ENCODE assay signal across 22 cellular contexts in genomic region chr16:24598777-24599437, GRCh38. TPM values are rescaled to one million over a fixed set of nuclear protein-coding genes. Genes with fewer than 3 reads are reported as not detected.
A peak's percentile ranks its signal among the peaks of the same experiment; 100 is the strongest.
DNase-seq lines count a peak whose midpoint lies in the region; ATAC-seq, FAIRE-seq and TF ChIP-seq lines count a peak whose summit lies in the region.
"Had no signal": no experiment of that assay in that cellular context is flagged by ENCODE, and none has a peak within 500 bp of the region (broad histone marks: within the 10 kb centered on the region; RNA-seq: fewer than 3 reads in every experiment).

No MANE protein-coding gene starts in this region.

- no peaks in the 10 kb centered on the region for H4K20me1 ChIP-seq in K562 (replicated peaks; ENCODE audit: control insufficient read depth, insufficient read depth, low read length)
- H4K20me1 ChIP-seq: BLaER1 treated with 17β-estradiol and CSF1 and Interleukin-3, amounts not matched to agents 10 nM and 100 nM had no signal

- TF ChIP-seq POLR2A in K562 (conservative IDR thresholded peaks at IDR 0.05): no peak

- no peaks in the 10 kb centered on the region for H3K36me3 ChIP-seq in K562 (ENCODE audit: control insufficient read depth, insufficient read depth, low read length)
- H3K36me3 ChIP-seq in pancreas: no peaks in the 10 kb centered on the region
- H3K36me3 ChIP-seq: BLaER1 treated with 17β-estradiol and CSF1 and Interleukin-3, amounts not matched to agents 10 nM and 100 nM had no signal

- H3K4me3 ChIP-seq in K562 (no peak overlapping the region), pancreas (no peak overlapping the region)
- H3K4me3 ChIP-seq: BLaER1 treated with 17β-estradiol and CSF1 and Interleukin-3, amounts not matched to agents 10 nM and 100 nM; GM12878 had no signal

- H3K36me3 Mint-ChIP-seq in type B pancreatic cell: no peaks in the 10 kb centered on the region
- H3K36me3 Mint-ChIP-seq: CD8-positive, alpha-beta T cell had no signal

- no peak overlapping the region for H3K27ac ChIP-seq in K562 (ENCODE audit: extremely low read depth, low read depth, low read length)
- H3K27ac ChIP-seq in pancreas: no peak overlapping the region
- H3K27ac ChIP-seq: 22Rv1; BLaER1 treated with 17β-estradiol and CSF1 and Interleukin-3, amounts not matched to agents 10 nM and 100 nM; C4-2B had no signal

- no peak for ATAC-seq in K562
- no peak for ATAC-seq in pancreas
- no peak for ATAC-seq in GM19328 (IDR thresholded peaks at IDR 0.05; ENCODE audit: unreplicated experiment)
- ATAC-seq: CD8-positive, alpha-beta T cell; GM12878 had no signal

- H3K9me3 ChIP-seq in K562 (replicated peaks; ENCODE audit: control insufficient read depth, insufficient read depth, low read depth, low read length) (no peaks in the 10 kb centered on the region), pancreas (no peaks in the 10 kb centered on the region)

- in situ Hi-C loops in K562 (cut with MboI): no loop called here

- intact Hi-C loops in K562 (cut with micrococcal nuclease) (no loop called here), pancreas (cut with DNase I) (no loop called here)

- no peak overlapping the region for H3K27ac Mint-ChIP-seq in type B pancreatic cell
- H3K27ac Mint-ChIP-seq: B cell; CD4-positive, alpha-beta T cell; CD8-positive, alpha-beta T cell had no signal

- H3K4me3 Mint-ChIP-seq in type B pancreatic cell: no peak overlapping the region
- H3K4me3 Mint-ChIP-seq: B cell; CD4-positive, alpha-beta T cell; CD8-positive, alpha-beta T cell had no signal

- H3K27me3 ChIP-seq in K562 (ENCODE audit: control insufficient read depth in 2 of 2, insufficient read depth in 2 of 2, low read length in 2 of 2) (peaks cover 17 to 28% of the 10 kb centered on the region in 2 experiments), pancreas (no peaks in the 10 kb centered on the region)
- H3K27me3 ChIP-seq: BLaER1 treated with 17β-estradiol and CSF1 and Interleukin-3, amounts not matched to agents 10 nM and 100 nM had no signal

- FAIRE-seq in A204.1 (lab: Jason Lieb, UNC): peak; percentile 76
- no peak for FAIRE-seq in K562 (lab: Jason Lieb, UNC)
- FAIRE-seq in pancreas (lab: Jason Lieb, UNC): peak; percentile 5
- FAIRE-seq: D721Med, GM12878, GM12892, GM18507 had no signal

- CTCF ChIA-PET in K562 (lab: Yijun Ruan, JAX; ENCODE audit: low intra/inter-chr PET ratio): no interaction called here

- H3K9me1 ChIP-seq in K562 (ENCODE audit: control insufficient read depth, insufficient read depth, low read length): no peaks in the 10 kb centered on the region

- 31% methylated on average over 8 of the region's 8 CpGs for WGBS in K562 (ENCODE audit: insufficient coverage, low coverage, missing lambda C conversion rate)
- 88 to 92% methylated on average over 8 of the region's 8 CpGs for WGBS in pancreas, 2 donors

- TF ChIP-seq CTCF in K562 (IDR thresholded peaks at IDR 0.05 in 2 of 3, conservative IDR thresholded peaks at IDR 0.05 in 1 of 3; ENCODE audit: insufficient read depth in 2 of 3, low read depth in 1 of 3, low read length in 3 of 3): no peak
- TF ChIP-seq CTCF in pancreas (IDR thresholded peaks at IDR 0.05): no peak
- no peak for TF ChIP-seq CTCF in type B pancreatic cell (conservative IDR thresholded peaks at IDR 0.05)

- no peak for TF ChIP-seq RAD21 in K562 (CRISPR knock-in tag; conservative IDR thresholded peaks at IDR 0.05 in 1 of 2, IDR thresholded peaks at IDR 0.05 in 1 of 2)

- no peak overlapping the region for H3K4me2 ChIP-seq in K562 (ENCODE audit: insufficient read depth, low read length)
- H3K4me2 ChIP-seq: BLaER1 treated with 17β-estradiol and CSF1 and Interleukin-3, amounts not matched to agents 10 nM and 100 nM had no signal

- no peaks in the 10 kb centered on the region for H3K79me2 ChIP-seq in K562 (ENCODE audit: control insufficient read depth, insufficient read depth, low read length)

- H3K4me1 ChIP-seq in K562 (replicated peaks in 1 of 2; ENCODE audit: control insufficient read depth in 2 of 2, insufficient read depth in 2 of 2, low read length in 2 of 2) (no peaks in the 10 kb centered on the region), pancreas (no peaks in the 10 kb centered on the region)
- H3K4me1 ChIP-seq: BLaER1 treated with 17β-estradiol and CSF1 and Interleukin-3, amounts not matched to agents 10 nM and 100 nM; Caco-2 had no signal

- no peaks in the 10 kb centered on the region for H3K4me1 Mint-ChIP-seq in type B pancreatic cell (ENCODE audit: unreplicated experiment)
- H3K4me1 Mint-ChIP-seq: B cell had no signal

- DNase-seq in K562 (ENCODE audit: extremely low read depth in 1 of 4, low spot score in 3 of 4) (no peak), pancreas (no peak), type B pancreatic cell (ENCODE audit: extremely low spot score, unreplicated experiment) (no peak)
- DNase-seq: ACHN; AML-193; Caco-2; Calu3; CD4-positive, alpha-beta T cell; CD8-positive, alpha-beta T cell; DND-41; EL; GDM1 had no signal

- H2AFZ ChIP-seq in K562 (ENCODE audit: low read depth, low read length): no peak overlapping the region

- peaks cover 4% of the 10 kb centered on the region for H3K27me3 Mint-ChIP-seq in type B pancreatic cell

- H3K9ac ChIP-seq in K562 (ENCODE audit: insufficient read depth in 1 of 2, low read depth in 2 of 2, low read length in 2 of 2): no peak overlapping the region
- H3K9ac ChIP-seq: BLaER1 treated with 17β-estradiol and CSF1 and Interleukin-3, amounts not matched to agents 10 nM and 100 nM had no signal

- POLR2A ChIA-PET in K562 (lab: Yijun Ruan, JAX): interaction anchor here (1.1 kb wide), 1 partner anchor 12 kb away, joined by 3 read pairs; no protein-coding TSS in a partner anchor

- no TSS peak for BruUV-seq in K562 (replicated peaks; lab: Mats Ljungman, UMichigan)

- no peaks in the 10 kb centered on the region for H3K9me3 Mint-ChIP-seq in type B pancreatic cell
- H3K9me3 Mint-ChIP-seq: CD4-positive, alpha-beta T cell; CD8-positive, alpha-beta T cell had no signal

- TF ChIP-seq EP300 in K562 (IDR thresholded peaks at IDR 0.05; ENCODE audit: low read length): no peak

TF ChIP-seq in K562, 482 proteins besides CTCF, POLR2A, EP300 and RAD21:
- peak; percentile 6; the same call in 1 of the 2 replicates for TF ChIP-seq RNF2 (IDR thresholded peaks at IDR 0.05)
- TF ChIP-seq ZNF239 (CRISPR knock-in tag; IDR thresholded peaks at IDR 0.05): no peak
- TF ChIP-seq CBX8 (IDR thresholded peaks at IDR 0.05; ENCODE audit: borderline replicate concordance, extremely low read depth, low read depth, low read length, poor library complexity, severe bottlenecking): peak; percentile 98
- peak; percentile 37 for TF ChIP-seq BMI1 (IDR thresholded peaks at IDR 0.05; ENCODE audit: low read length)
- TF ChIP-seq CBX2 (IDR thresholded peaks at IDR 0.05; ENCODE audit: insufficient read depth, low read length, poor library complexity, severe bottlenecking): peak; percentile 92
- no peak for TF ChIP-seq CHD1 (IDR thresholded peaks at IDR 0.05; ENCODE audit: low read length)
- TF ChIP-seq ZFP36 (IDR thresholded peaks at IDR 0.05; ENCODE audit: low read depth, low read length, partially characterized antibody): peak; percentile 35

RNA-seq across cellular contexts. Expression of gene RBBP6, which starts 59.5 kb away (rescaled TPM):
- total RNA-seq in K562 (2011; cell fraction: chromatin; rRNA removed; ENCODE audit: low replicate concordance): 112 and 269 TPM in 2 replicates
- 67.9 and 77.8 TPM in 2 replicates for total RNA-seq in K562 (2011; cell fraction: nucleolus; rRNA removed)
- 144 and 226 TPM in 2 replicates for total RNA-seq in K562 (2011; cell fraction: nucleoplasm; rRNA removed)
- total RNA-seq in K562 (2014; rRNA removed) (19.2 and 24.5 TPM in 2 replicates), K562 (2014; rRNA removed; fragmentation: Illumina TruSeq; extraction: Trizol) (40.2 and 43.0 TPM in 2 replicates), K562 (2015; rRNA removed; fragmentation: Illumina TruSeq; extraction: Trizol) (42.5 and 42.7 TPM in 2 replicates), K562 (2021) (61.0 and 63.4 TPM in 2 replicates), pancreas (10 to 100 TPM; 13.8 to 29.5 (median 19.7) TPM), type B pancreatic cell (ENCODE audit: low replicate concordance) (67.8 and 70.7 TPM in 2 replicates)
- polyA plus RNA-seq in K562 (2011; rRNA removed) (73.5 and 76.6 TPM in 2 replicates), K562 (2014; fragmentation: Illumina TruSeq; extraction: Trizol) (45.4 and 57.2 TPM in 2 replicates), K562 (2014; fragmentation: Nextera tagmentation; extraction: Ambion mirVana) (10 to 100 TPM; 21.9 to 25.6 TPM), K562 (2014; rRNA removed) (53.5 and 58.1 TPM in 2 replicates), pancreas (10 to 100 TPM; 19.2 to 31.3 TPM)
- polyA plus RNA-seq in K562 (2011; cell fraction: cytosol; rRNA removed): 14.9 and 20.6 TPM in 2 replicates
- 105 and 129 TPM in 2 replicates for polyA plus RNA-seq in K562 (2011; cell fraction: nucleus; rRNA removed)
- polyA plus RNA-seq in K562 (2012): 36.1 and 39.9 TPM in 2 replicates
- polyA minus RNA-seq in K562 (2011; rRNA and poly(A)+ RNA removed): 81.8 and 106 TPM in 2 replicates
- 21.7 and 24.2 TPM in 2 replicates for polyA minus RNA-seq in K562 (2011; cell fraction: cytosol; rRNA and poly(A)+ RNA removed)
- polyA minus RNA-seq in K562 (2011; cell fraction: nucleus; rRNA and poly(A)+ RNA removed): 92.5 and 164 TPM in 2 replicates
